In genomic region chr18:35502062-35502461, GRCh38 we compare ENCODE assay signal across 23 cellular contexts. TPM values are rescaled to one million over a fixed set of nuclear protein-coding genes. Genes with fewer than 3 reads are reported as not detected.
A peak's percentile ranks its signal among the peaks of the same experiment; 100 is the strongest.
DNase-seq lines count a peak whose midpoint lies in the region; ATAC-seq, FAIRE-seq and TF ChIP-seq lines count a peak whose summit lies in the region.
"Had no signal": no experiment of that assay in that cellular context is flagged by ENCODE, and none has a peak within 500 bp of the region (broad histone marks: within the 10 kb centered on the region; RNA-seq: fewer than 3 reads in every experiment).

No MANE protein-coding gene starts in this region.

- H2AFZ ChIP-seq in HepG2 (ENCODE audit: low read length) (no peak overlapping the region), SU-DHL-6 (ENCODE audit: low read depth, low read length, severe bottlenecking) (peak overlapping the region; percentile 8), SK-N-SH (ENCODE audit: low read depth) (no peak overlapping the region)
- H2AFZ ChIP-seq: hepatocyte had no signal

- FAIRE-seq in HepG2 (lab: Jason Lieb, UNC) = no peak
- FAIRE-seq: astrocyte, pancreas had no signal

- DNase-seq in HepG2 (ENCODE audit: low spot score) (no peak), right lobe of liver (no peak), fibroblast of villous mesenchyme (ENCODE audit: low read depth) (peak; percentile 11), endothelial cell (ENCODE audit: low spot score) (no peak), SK-N-SH (no peak), mucosa of gallbladder (ENCODE audit: low spot score) (no peak), nephron progenitor cell (no peak)
- DNase-seq: activated CD8-positive, alpha-beta memory T cell treated with anti-CD3 and anti-CD28 coated beads for 24 hours; activated naive CD4-positive, alpha-beta T cell treated with anti-CD3 and anti-CD28 coated beads, Interleukin-2, amount 50 U/mL, for 16 hours; activated T-cell treated with anti-CD3 and anti-CD28 coated beads, Interleukin-2, amount 50 U/mL, for 48 hours; DMS 273 treated with DMSO at 0.1 percent for 48 hours; foreskin fibroblast; H9; lower lobe of right lung; NCI-H2081 treated with DMSO at 0.1 percent for 48 hours; pancreas; Right ventricle myocardium superior; stimulated activated CD4-positive, alpha-beta T cell treated with anti-CD3 and anti-CD28 coated beads, Interleukin-2, amount 100 ng/mL, for 24 hours; stimulated activated naive CD8-positive, alpha-beta T cell treated with anti-CD3 and anti-CD28 coated beads, Interleukin-15, Interleukin-2, amounts not matched to agents 100 U/mL and 50 U/mL, for 24 hours had no signal

- H3K4me1 Mint-ChIP-seq in endothelial cell (ENCODE audit: unreplicated experiment) (peaks cover 37% of the 10 kb centered on the region), nephron progenitor cell (peaks cover 14% of the 10 kb centered on the region)

- H3K79me2 ChIP-seq in HepG2 (ENCODE audit: insufficient read depth, low read length) = peaks cover 2% of the 10 kb centered on the region
- H3K79me2 ChIP-seq in SU-DHL-6 (ENCODE audit: insufficient read depth, low read length) = peaks cover 2% of the 10 kb centered on the region
- no peaks in the 10 kb centered on the region for H3K79me2 ChIP-seq in SK-N-SH (ENCODE audit: insufficient read depth)
- H3K79me2 ChIP-seq: hepatocyte had no signal

- H3K9me3 Mint-ChIP-seq in endothelial cell (ENCODE audit: unreplicated experiment) (no peaks in the 10 kb centered on the region), nephron progenitor cell (no peaks in the 10 kb centered on the region)
- H3K9me3 Mint-ChIP-seq: H9 had no signal

- peaks cover 3% of the 10 kb centered on the region for H3K36me3 Mint-ChIP-seq in endothelial cell (ENCODE audit: low read depth, unreplicated experiment)
- H3K36me3 Mint-ChIP-seq in nephron progenitor cell (ENCODE audit: low read depth) = no peaks in the 10 kb centered on the region

- WGBS in HepG2 (ENCODE audit: low lambda C conversion rate) = 90% methylated on average over 4 of the region's 4 CpGs
- WGBS in right lobe of liver (ENCODE audit: insufficient coverage, low coverage, low lambda C conversion rate, missing lambda C conversion rate) = 66% methylated on average over 3 of the region's 4 CpGs
- WGBS in SK-N-SH (ENCODE audit: low lambda C conversion rate) = 78% methylated on average over 4 of the region's 4 CpGs

- in situ Hi-C loops in HepG2 (cut with HindIII; ENCODE audit: extremely low pct_ligation_motif_present, low pct_unique_long_range_greater_than_20kb) = no loop called here

- H3K27me3 ChIP-seq in HepG2 (ENCODE audit: control insufficient read depth in 1 of 2, insufficient read depth in 2 of 2, low read length in 2 of 2) (no peaks in the 10 kb centered on the region; a peak in 1 of 5 replicates), right lobe of liver (no peaks in the 10 kb centered on the region), SU-DHL-6 (ENCODE audit: low read length) (no peaks in the 10 kb centered on the region), SK-N-SH (ENCODE audit: insufficient read depth) (no peaks in the 10 kb centered on the region)
- H3K27me3 ChIP-seq: hepatocyte, pancreas had no signal

- CTCF ChIA-PET in HepG2 (lab: Yijun Ruan, JAX; ENCODE audit: low intra/inter-chr PET ratio, low total read pairs) = no interaction called here
- CTCF ChIA-PET in SK-N-SH (lab: Yijun Ruan, JAX) = no interaction called here

- intact Hi-C loops in HepG2 (cut with micrococcal nuclease; ENCODE audit: unreplicated experiment) (no loop called here), right lobe of liver (cut with DNase I) (no loop called here)

- H3K4me2 ChIP-seq in HepG2 (ENCODE audit: low read depth, low read length) (no peak overlapping the region), SU-DHL-6 (ENCODE audit: low read depth, low read length, poor library complexity, severe bottlenecking) (no peak overlapping the region), SK-N-SH (no peak overlapping the region)
- H3K4me2 ChIP-seq: hepatocyte had no signal

- H3K27ac Mint-ChIP-seq in endothelial cell (ENCODE audit: unreplicated experiment) (no peak overlapping the region), nephron progenitor cell (no peak overlapping the region)
- H3K27ac Mint-ChIP-seq: H9 had no signal

- H3K4me3 Mint-ChIP-seq in endothelial cell (ENCODE audit: unreplicated experiment) (no peak overlapping the region), nephron progenitor cell (no peak overlapping the region)
- H3K4me3 Mint-ChIP-seq: H9 had no signal

- POLR2A ChIA-PET in HepG2 (lab: Yijun Ruan, JAX) (interaction anchor here (0.6 kb wide), 1 partner anchor 101 kb away, joined by 3 read pairs; no protein-coding TSS in a partner anchor), SK-N-SH (lab: Yijun Ruan, JAX) (no interaction called here)

- TF ChIP-seq CTCF in HepG2 (CRISPR knock-in tag; IDR thresholded peaks at IDR 0.05) (no peak), right lobe of liver (IDR thresholded peaks at IDR 0.05) (no peak), SU-DHL-6 (IDR thresholded peaks at IDR 0.05; ENCODE audit: insufficient read depth, low read length, poor library complexity, severe bottlenecking) (no peak), fibroblast of villous mesenchyme (IDR thresholded peaks at IDR 0.05; ENCODE audit: insufficient read depth, low read depth, low read length) (no peak), endothelial cell (IDR thresholded peaks at IDR 0.05; ENCODE audit: unreplicated experiment) (no peak), SK-N-SH (IDR thresholded peaks at IDR 0.05) (no peak), nephron progenitor cell (IDR thresholded peaks at IDR 0.05) (no peak)

- TF ChIP-seq EP300 in HepG2 (IDR thresholded peaks at IDR 0.05; ENCODE audit: low read depth in 2 of 2, low read length in 2 of 2) (no peak), HepG2 (CRISPR knock-in tag; IDR thresholded peaks at IDR 0.05; ENCODE audit: borderline replicate concordance) (no peak), SK-N-SH (IDR thresholded peaks at IDR 0.05; ENCODE audit: borderline replicate concordance in 1 of 2, low read depth in 1 of 2, low read length in 1 of 2) (no peak)

- H3K9me3 ChIP-seq in HepG2 (ENCODE audit: low read length) (no peaks in the 10 kb centered on the region), right lobe of liver (peaks cover 0 to 2% (median 0%) of the 10 kb centered on the region in 4 donors), SU-DHL-6 (ENCODE audit: insufficient read depth, low read length) (no peaks in the 10 kb centered on the region), SK-N-SH (no peaks in the 10 kb centered on the region)
- H3K9me3 ChIP-seq: lower lobe of right lung, pancreas had no signal

- H4K20me1 ChIP-seq in HepG2 (ENCODE audit: insufficient read depth, low read length) (no peaks in the 10 kb centered on the region), SU-DHL-6 (ENCODE audit: low read depth, low read length) (no peaks in the 10 kb centered on the region), SK-N-SH (ENCODE audit: insufficient read depth) (no peaks in the 10 kb centered on the region)

- ATAC-seq in HepG2 (no peak), right lobe of liver (no peak)
- ATAC-seq: lower lobe of right lung; pancreas; stimulated activated naive CD8-positive, alpha-beta T cell treated with anti-CD3 and anti-CD28 coated beads, Interleukin-15, Interleukin-2, amounts not matched to agents 100 U/mL and 50 U/mL, for 24 hours had no signal

- TF ChIP-seq POLR2A in HepG2 (IDR thresholded peaks at IDR 0.05; ENCODE audit: insufficient read depth in 1 of 2, low read depth in 2 of 2, low read length in 2 of 2) = no peak
- no peak for TF ChIP-seq POLR2A in right lobe of liver (IDR thresholded peaks at IDR 0.05)

- H3K36me3 ChIP-seq in HepG2 (replicated peaks in 1 of 2; ENCODE audit: control insufficient read depth in 1 of 2, insufficient read depth in 2 of 2, low read length in 2 of 2) = no peaks in the 10 kb centered on the region
- H3K36me3 ChIP-seq in right lobe of liver = no peaks in the 10 kb centered on the region
- no peaks in the 10 kb centered on the region for H3K36me3 ChIP-seq in SU-DHL-6 (ENCODE audit: low read length)
- H3K36me3 ChIP-seq in SK-N-SH (replicated peaks in 1 of 2; ENCODE audit: control insufficient read depth in 1 of 2, insufficient read depth in 2 of 2, low read length in 1 of 2) = no peaks in the 10 kb centered on the region
- H3K36me3 ChIP-seq: lower lobe of right lung, pancreas had no signal

- no peak overlapping the region for H3K27ac ChIP-seq in HepG2 (ENCODE audit: extremely low read length, insufficient read depth, low read length)
- no peak overlapping the region for H3K27ac ChIP-seq in right lobe of liver
- no peak overlapping the region for H3K27ac ChIP-seq in SU-DHL-6 (ENCODE audit: low read depth, low read length)
- H3K27ac ChIP-seq in SK-N-SH (ENCODE audit: low read depth in 2 of 2, low read length in 1 of 2) = no peak overlapping the region
- H3K27ac ChIP-seq: C4-2B, hepatocyte, lower lobe of right lung, pancreas had no signal

- peaks cover 15% of the 10 kb centered on the region for H3K27me3 Mint-ChIP-seq in endothelial cell (ENCODE audit: unreplicated experiment)
- H3K27me3 Mint-ChIP-seq in nephron progenitor cell (ENCODE audit: low read depth, poor library complexity) = peaks cover 9% of the 10 kb centered on the region

- H3K4me3 ChIP-seq in HepG2 (replicated peaks in 1 of 3; ENCODE audit: insufficient read depth in 1 of 3, low read depth in 2 of 3, low read length in 3 of 3) (no peak overlapping the region), right lobe of liver (no peak overlapping the region), SU-DHL-6 (ENCODE audit: insufficient read depth, low read length, poor library complexity, severe bottlenecking) (no peak overlapping the region), fibroblast of villous mesenchyme (ENCODE audit: low read depth, low read length) (no peak overlapping the region), SK-N-SH (ENCODE audit: low read depth in 2 of 2, low read length in 1 of 2) (no peak overlapping the region)
- H3K4me3 ChIP-seq: hepatocyte, lower lobe of right lung, pancreas had no signal

- TF ChIP-seq RAD21 in HepG2 (CRISPR knock-in tag; IDR thresholded peaks at IDR 0.05) (no peak), SK-N-SH (IDR thresholded peaks at IDR 0.05; ENCODE audit: low read length) (no peak)

- H3K4me1 ChIP-seq in HepG2 (ENCODE audit: insufficient read depth, low read length) = peaks cover 72% of the 10 kb centered on the region
- peaks cover 0 to 14% (median 8%) of the 10 kb centered on the region in 4 donors for H3K4me1 ChIP-seq in right lobe of liver
- H3K4me1 ChIP-seq in SK-N-SH (ENCODE audit: control insufficient read depth in 1 of 2, insufficient read depth in 2 of 2, low read depth in 1 of 2, low read length in 1 of 2) = peaks cover 0 to under 1% of the 10 kb centered on the region in 2 experiments; a peak in 2 of 4 replicates

- BruUV-seq in HepG2 (replicated peaks; lab: Mats Ljungman, UMichigan) = no TSS peak

- H3K9me2 ChIP-seq in SU-DHL-6 (replicated peaks; ENCODE audit: insufficient read depth, low read length) (no peaks in the 10 kb centered on the region), SK-N-SH (no peaks in the 10 kb centered on the region)

- no peaks in the 10 kb centered on the region for H3F3A ChIP-seq in SU-DHL-6 (ENCODE audit: insufficient read depth)
- peaks cover 2% of the 10 kb centered on the region for H3F3A ChIP-seq in SK-N-SH (replicated peaks; ENCODE audit: insufficient read depth)

- H3K9ac ChIP-seq in HepG2 (ENCODE audit: insufficient read depth, low read depth, low read length) (no peak overlapping the region), SU-DHL-6 (ENCODE audit: low read length) (no peak overlapping the region), SK-N-SH (no peak overlapping the region)

RNA-seq across cellular contexts. Expression of gene INO80C, which starts 4.3 kb away (rescaled TPM):
- total RNA-seq in HepG2 (2016; rRNA removed; fragmentation: Illumina TruSeq; extraction: Trizol) = 8.2 and 10.8 TPM in 2 replicates
- 5.2 and 7.5 TPM in 2 replicates for total RNA-seq in HepG2 (2016; cell fraction: cytosol; rRNA removed; fragmentation: Illumina TruSeq; extraction: Trizol; ENCODE audit: low read depth)
- total RNA-seq in HepG2 (2016; cell fraction: insoluble cytoplasmic fraction; rRNA removed; fragmentation: Illumina TruSeq; extraction: Trizol) = 6.6 and 9.8 TPM in 2 replicates
- 4.8 and 6.6 TPM in 2 replicates for total RNA-seq in HepG2 (2016; cell fraction: membrane; rRNA removed; fragmentation: Illumina TruSeq; extraction: Trizol)
- total RNA-seq in HepG2 (2016; cell fraction: nucleus; rRNA removed; fragmentation: Illumina TruSeq; extraction: Trizol) = 11.1 and 13.4 TPM in 2 replicates
- polyA plus RNA-seq in HepG2 (2011; rRNA removed) = 15.4 and 20.5 TPM in 2 replicates
- 17.9 and 18.5 TPM in 2 replicates for polyA plus RNA-seq in HepG2 (2011; cell fraction: cytosol; rRNA removed)
- polyA plus RNA-seq in HepG2 (2011; cell fraction: nucleus; rRNA removed) = 14.5 and 18.5 TPM in 2 replicates
- 17.4 and 24.1 TPM in 2 replicates for polyA plus RNA-seq in HepG2 (2012)
- polyA plus RNA-seq in HepG2 (2016; cell fraction: cytosol; fragmentation: Illumina TruSeq; extraction: Trizol; ENCODE audit: low read depth) = 8.6 and 12.5 TPM in 2 replicates
- 40.1 and 41.8 TPM in 2 replicates for polyA plus RNA-seq in HepG2 (2016; cell fraction: insoluble cytoplasmic fraction; fragmentation: Illumina TruSeq; extraction: Trizol; ENCODE audit: low read depth)
- polyA plus RNA-seq in HepG2 (2016; cell fraction: membrane; fragmentation: Illumina TruSeq; extraction: Trizol; ENCODE audit: low read depth) = 13.6 and 13.7 TPM in 2 replicates
- 27.3 and 33.7 TPM in 2 replicates for polyA plus RNA-seq in HepG2 (2016; cell fraction: nucleus; fragmentation: Illumina TruSeq; extraction: Trizol; ENCODE audit: insufficient read depth, low read depth)
- 9.7 and 18.8 TPM in 2 replicates for polyA minus RNA-seq in HepG2 (2011; rRNA and poly(A)+ RNA removed; ENCODE audit: low replicate concordance)
- 6.5 TPM in 2 replicates for polyA minus RNA-seq in HepG2 (2011; cell fraction: cytosol; rRNA and poly(A)+ RNA removed)
- 19.0 and 30.3 TPM in 2 replicates for polyA minus RNA-seq in HepG2 (2011; cell fraction: nucleus; rRNA and poly(A)+ RNA removed)
- total RNA-seq in right lobe of liver = 10 to 100 TPM in 3 of 6 experiments, 1 to 10 TPM in 3; 6.4 to 12.7 (median 9.7) TPM
- total RNA-seq in fibroblast of villous mesenchyme = 4.8 and 5.6 TPM in 2 replicates
- 29.7 TPM for total RNA-seq in endothelial cell (ENCODE audit: unreplicated experiment)
- 17.0 and 17.7 TPM in 2 replicates for polyA plus RNA-seq in SK-N-SH (2012; rRNA removed)
- 13.9 and 16.9 TPM in 2 replicates for polyA plus RNA-seq in SK-N-SH (2012; cell fraction: cytosol; rRNA removed)
- 19.8 and 21.7 TPM in 2 replicates for polyA plus RNA-seq in SK-N-SH (2012; cell fraction: nucleus; rRNA removed)
- total RNA-seq in mucosa of gallbladder = 33.5 TPM
